In the genomic region with DNA sequence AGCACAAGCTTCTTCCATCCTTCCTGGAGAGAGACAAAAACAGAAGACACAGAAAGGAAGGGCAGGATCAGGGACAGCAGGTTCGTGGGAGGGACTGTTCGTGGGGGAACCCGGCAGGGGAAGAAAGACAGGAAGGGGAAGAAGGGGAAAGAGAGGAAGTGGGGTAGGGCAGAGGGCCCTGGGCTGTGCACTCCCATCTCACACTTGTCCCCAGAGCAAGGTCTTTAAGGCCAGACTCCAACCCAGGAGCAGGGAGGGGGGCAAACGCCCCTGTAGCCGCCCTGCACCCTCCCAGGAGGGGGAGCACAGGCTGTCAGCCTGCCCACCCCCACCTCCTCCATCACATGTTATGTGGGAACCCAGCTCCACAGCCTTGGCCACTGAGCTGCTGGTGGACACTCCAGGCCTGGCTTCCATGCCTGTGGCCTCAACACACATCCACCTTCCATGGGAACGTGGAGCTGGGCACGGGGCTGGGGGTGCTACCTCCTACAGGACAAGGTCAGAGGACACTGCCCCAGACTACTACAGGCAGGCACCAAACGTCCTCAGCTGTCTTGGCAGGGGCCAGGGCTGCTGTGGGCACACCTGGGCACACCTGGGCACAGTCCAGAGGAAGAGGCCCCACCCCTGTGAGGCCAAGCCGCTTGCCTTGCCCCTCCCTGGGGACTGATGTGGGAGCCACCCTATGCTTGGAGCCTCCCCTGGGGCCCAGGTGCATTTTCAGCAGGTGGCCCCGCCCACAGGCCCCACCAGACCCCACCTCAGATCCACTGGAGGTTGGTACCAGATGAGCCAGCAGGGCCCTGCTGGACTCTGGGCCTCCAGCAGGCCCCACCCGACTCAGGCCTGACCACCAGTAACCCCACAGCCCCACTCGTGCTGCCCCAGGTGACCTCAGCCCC, we compare ENCODE assay signal across 10 cellular contexts. TPM values are rescaled to one million over a fixed set of nuclear protein-coding genes. Genes with fewer than 3 reads are reported as not detected.
DNase-seq lines count a peak whose midpoint lies in the region; ATAC-seq lines count a peak whose summit lies in the region.
"Had no signal": no experiment of that assay in that cellular context is flagged by ENCODE, and none has a peak within 500 bp of the region (broad histone marks: within the 10 kb centered on the region; RNA-seq: fewer than 3 reads in every experiment).

No MANE protein-coding gene starts in this region.

- WGBS in right cardiac atrium: 72% methylated on average over 12 of the region's 12 CpGs

- H3K4me3 Mint-ChIP-seq in activated T-cell treated with anti-CD3 and anti-CD28 coated beads, Interleukin-2, amount 50 U/mL, for 4 hours: peak overlapping the region; percentile 9
- H3K4me3 Mint-ChIP-seq in activated CD8-positive, alpha-beta T cell treated with anti-CD3 and anti-CD28 coated beads, Interleukin-2, amount 10 ng/mL, durations not matched to agents 7 days and 5 days: peak overlapping the region; percentile 58

- H3K36me3 ChIP-seq in subcutaneous abdominal adipose tissue (ENCODE audit: control insufficient read depth in 5 of 5, insufficient read depth in 5 of 5, low read length in 5 of 5): peaks cover 0 to 26% (median 19%) of the 10 kb centered on the region in 5 donors

- H3K9me3 ChIP-seq in right cardiac atrium (ENCODE audit: control insufficient read depth, low read length) (no peaks in the 10 kb centered on the region), subcutaneous abdominal adipose tissue (ENCODE audit: control insufficient read depth in 5 of 5, low read length in 5 of 5) (no peaks in the 10 kb centered on the region)

- peaks cover 12% of the 10 kb centered on the region for H3K4me1 Mint-ChIP-seq in activated T-cell treated with anti-CD3 and anti-CD28 coated beads, Interleukin-2, amount 50 U/mL, for 4 hours (ENCODE audit: low read depth)
- H3K4me1 Mint-ChIP-seq in activated CD8-positive, alpha-beta T cell treated with anti-CD3 and anti-CD28 coated beads, Interleukin-2, amount 10 ng/mL, durations not matched to agents 7 days and 5 days (ENCODE audit: low read depth): peaks cover 21% of the 10 kb centered on the region

- no peaks in the 10 kb centered on the region for H3K9me3 Mint-ChIP-seq in activated T-cell treated with anti-CD3 and anti-CD28 coated beads, Interleukin-2, amount 50 U/mL, for 4 hours
- H3K9me3 Mint-ChIP-seq in activated CD8-positive, alpha-beta T cell treated with anti-CD3 and anti-CD28 coated beads, Interleukin-2, amount 10 ng/mL, durations not matched to agents 7 days and 5 days (ENCODE audit: insufficient read depth): no peaks in the 10 kb centered on the region

- intact Hi-C loops in right cardiac atrium (cut with DNase I): no loop called here

- POLR2A ChIA-PET in activated CD8-positive, alpha-beta T cell treated with anti-CD3 and anti-CD28 coated beads, Interleukin-2, amount 10 ng/mL, durations not matched to agents 7 days and 5 days (lab: Charles Lee): interaction anchor here (0.6 to 0.9 kb wide), 2 partner anchors 11 to 60 kb away, joined by 3 to 4 read pairs; no protein-coding TSS in a partner anchor

- no peak overlapping the region for H3K27ac ChIP-seq in right cardiac atrium (ENCODE audit: low read length)
- H3K27ac ChIP-seq in subcutaneous abdominal adipose tissue (ENCODE audit: low read depth, low read length): peak overlapping the region; percentile 57
- H3K27ac ChIP-seq: foreskin keratinocyte had no signal

- peak overlapping the region; percentile 97 for H3K27ac Mint-ChIP-seq in activated CD8-positive, alpha-beta T cell treated with anti-CD3 and anti-CD28 coated beads, Interleukin-2, amount 10 ng/mL, durations not matched to agents 7 days and 5 days

- H3K4me3 ChIP-seq in right cardiac atrium (ENCODE audit: low read length) (no peak overlapping the region), subcutaneous abdominal adipose tissue (ENCODE audit: low read depth in 1 of 5, low read length in 5 of 5) (peak overlapping the region in 1 of 5 donors; percentile 37)

- peaks cover 3% of the 10 kb centered on the region for H3K4me1 ChIP-seq in right cardiac atrium (ENCODE audit: control insufficient read depth, insufficient read depth, low read length)
- peaks cover 1 to 56% (median 39%) of the 10 kb centered on the region in 5 donors for H3K4me1 ChIP-seq in subcutaneous abdominal adipose tissue (ENCODE audit: control insufficient read depth in 5 of 5, insufficient read depth in 5 of 5, low read length in 5 of 5)
- H3K4me1 ChIP-seq: foreskin keratinocyte had no signal

- H3K36me3 Mint-ChIP-seq in activated T-cell treated with anti-CD3 and anti-CD28 coated beads, Interleukin-2, amount 50 U/mL, for 4 hours (ENCODE audit: insufficient read depth): peaks cover 6% of the 10 kb centered on the region
- peaks cover 34% of the 10 kb centered on the region for H3K36me3 Mint-ChIP-seq in activated CD8-positive, alpha-beta T cell treated with anti-CD3 and anti-CD28 coated beads, Interleukin-2, amount 10 ng/mL, durations not matched to agents 7 days and 5 days (ENCODE audit: low read depth)

- no peak for DNase-seq in activated T-cell treated with anti-CD3 and anti-CD28 coated beads, Interleukin-2, amount 50 U/mL, for 4 hours
- DNase-seq in activated T-cell treated with anti-CD3 and anti-CD28 coated beads, Interleukin-2, amount 50 U/mL, for 1 hour: no peak
- no peak for DNase-seq in activated CD8-positive, alpha-beta T cell treated with anti-CD3 and anti-CD28 coated beads, Interleukin-2, amount 10 ng/mL, durations not matched to agents 7 days and 5 days
- DNase-seq in right cardiac atrium (peak; percentile 16 to 60 (median 49)), NCI-H2171 treated with DMSO at 0.1 percent for 48 hours (lab: John Stamatoyannopoulos, UW) (no peak), NCI-H187 treated with DMSO at 0.1 percent for 48 hours (lab: John Stamatoyannopoulos, UW) (no peak), pons (ENCODE audit: low spot score) (no peak)
- DNase-seq: foreskin keratinocyte, NCI-H146 had no signal

- H3K9ac ChIP-seq in subcutaneous abdominal adipose tissue (ENCODE audit: low read length in 5 of 5): no peak overlapping the region

- CTCF ChIA-PET in activated CD8-positive, alpha-beta T cell treated with anti-CD3 and anti-CD28 coated beads, Interleukin-2, amount 10 ng/mL, durations not matched to agents 7 days and 5 days (lab: Charles Lee): interaction anchor here (1.0 to 1.4 kb wide), 3 partner anchors 8 to 63 kb away, joined by 3 to 5 read pairs (median 5); no protein-coding TSS in a partner anchor

- H3K27me3 ChIP-seq in right cardiac atrium (ENCODE audit: control insufficient read depth, insufficient read depth): no peaks in the 10 kb centered on the region
- no peaks in the 10 kb centered on the region for H3K27me3 ChIP-seq in subcutaneous abdominal adipose tissue (ENCODE audit: control insufficient read depth in 5 of 5, insufficient read depth in 4 of 5, low read length in 5 of 5)
- H3K27me3 ChIP-seq: foreskin keratinocyte had no signal

- H3K27me3 Mint-ChIP-seq in activated T-cell treated with anti-CD3 and anti-CD28 coated beads, Interleukin-2, amount 50 U/mL, for 4 hours (ENCODE audit: low read depth): no peaks in the 10 kb centered on the region
- H3K27me3 Mint-ChIP-seq in activated CD8-positive, alpha-beta T cell treated with anti-CD3 and anti-CD28 coated beads, Interleukin-2, amount 10 ng/mL, durations not matched to agents 7 days and 5 days (ENCODE audit: low read depth): no peaks in the 10 kb centered on the region

- no peak for ATAC-seq in activated T-cell treated with anti-CD3 and anti-CD28 coated beads, Interleukin-2, amount 50 U/mL, for 4 hours
- ATAC-seq in activated CD8-positive, alpha-beta T cell treated with anti-CD3 and anti-CD28 coated beads, Interleukin-2, amount 10 ng/mL, durations not matched to agents 7 days and 5 days: peak; percentile 36
- no peak for ATAC-seq in right cardiac atrium
- ATAC-seq: foreskin keratinocyte had no signal

RNA-seq across cellular contexts. Expression of a gene that starts 9.2 kb away (rescaled TPM):
- 10 to 100 TPM; 69.0 to 94.9 (median 77.7) TPM for total RNA-seq in activated T-cell treated with anti-CD3 and anti-CD28 coated beads, Interleukin-2, amount 50 U/mL, for 4 hours
- total RNA-seq in activated CD8-positive, alpha-beta T cell treated with anti-CD3 and anti-CD28 coated beads, Interleukin-2, amount 10 ng/mL, durations not matched to agents 7 days and 5 days: 10 to 100 TPM; 44.4 to 51.6 TPM
- 1 to 10 TPM; 2.3 to 5.0 (median 3.8) TPM for total RNA-seq in right cardiac atrium
- polyA plus RNA-seq in right cardiac atrium: 3.9 TPM

Comparison
In these comparisons a context has a peak if more than half of its experiments do, and no peak if none do; other contexts are left out.
1. DNase-seq: peak in right cardiac atrium (3 of 3); none in activated T-cell treated with anti-CD3 and anti-CD28 coated beads, Interleukin-2, amount 50 U/mL, for 4 hours (single experiment), activated T-cell treated with anti-CD3 and anti-CD28 coated beads, Interleukin-2, amount 50 U/mL, for 1 hour (single experiment), activated CD8-positive, alpha-beta T cell treated with anti-CD3 and anti-CD28 coated beads, Interleukin-2, amount 10 ng/mL, durations not matched to agents 7 days and 5 days (single experiment), NCI-H2171 treated with DMSO at 0.1 percent for 48 hours (single experiment), NCI-H187 treated with DMSO at 0.1 percent for 48 hours (single experiment) and pons (single experiment).
2. RNA of a gene that starts 9.2 kb away (total RNA-seq): 69.0 to 94.9 TPM in activated T-cell treated with anti-CD3 and anti-CD28 coated beads, Interleukin-2, amount 50 U/mL, for 4 hours and 44.4 to 51.6 TPM in activated CD8-positive, alpha-beta T cell treated with anti-CD3 and anti-CD28 coated beads, Interleukin-2, amount 10 ng/mL, durations not matched to agents 7 days and 5 days; 2.3 to 5.0 TPM in right cardiac atrium; every median in the first group is over 4 times any median in the second.